In the genomic region with DNA sequence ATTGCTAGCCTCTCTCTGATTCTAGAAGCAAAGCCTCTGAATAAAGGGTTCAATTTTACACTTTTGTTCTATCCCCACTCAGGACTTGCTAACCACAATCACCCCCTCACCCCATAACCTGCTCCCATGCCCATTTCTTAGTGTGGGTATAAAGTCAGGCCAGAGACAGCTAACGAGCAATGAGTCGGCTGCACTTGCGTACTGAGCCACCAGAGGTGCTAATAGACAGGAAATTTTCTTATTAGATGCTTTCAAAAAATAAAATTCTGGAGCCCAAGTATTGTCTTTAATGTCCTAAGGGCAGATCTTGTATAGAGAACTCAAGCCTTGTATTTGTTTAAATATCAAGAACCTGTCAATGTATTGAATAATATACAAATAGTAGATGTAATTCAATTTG, we compare ENCODE assay signal across 1 cellular context.
TF ChIP-seq lines count a peak whose summit lies in the region.

No MANE protein-coding gene starts in this region.

TF ChIP-seq in GM23338, 12 proteins besides CTCF, POLR2A, EP300 and RAD21 (continued from another document):
- TF ChIP-seq, protein P1, sequence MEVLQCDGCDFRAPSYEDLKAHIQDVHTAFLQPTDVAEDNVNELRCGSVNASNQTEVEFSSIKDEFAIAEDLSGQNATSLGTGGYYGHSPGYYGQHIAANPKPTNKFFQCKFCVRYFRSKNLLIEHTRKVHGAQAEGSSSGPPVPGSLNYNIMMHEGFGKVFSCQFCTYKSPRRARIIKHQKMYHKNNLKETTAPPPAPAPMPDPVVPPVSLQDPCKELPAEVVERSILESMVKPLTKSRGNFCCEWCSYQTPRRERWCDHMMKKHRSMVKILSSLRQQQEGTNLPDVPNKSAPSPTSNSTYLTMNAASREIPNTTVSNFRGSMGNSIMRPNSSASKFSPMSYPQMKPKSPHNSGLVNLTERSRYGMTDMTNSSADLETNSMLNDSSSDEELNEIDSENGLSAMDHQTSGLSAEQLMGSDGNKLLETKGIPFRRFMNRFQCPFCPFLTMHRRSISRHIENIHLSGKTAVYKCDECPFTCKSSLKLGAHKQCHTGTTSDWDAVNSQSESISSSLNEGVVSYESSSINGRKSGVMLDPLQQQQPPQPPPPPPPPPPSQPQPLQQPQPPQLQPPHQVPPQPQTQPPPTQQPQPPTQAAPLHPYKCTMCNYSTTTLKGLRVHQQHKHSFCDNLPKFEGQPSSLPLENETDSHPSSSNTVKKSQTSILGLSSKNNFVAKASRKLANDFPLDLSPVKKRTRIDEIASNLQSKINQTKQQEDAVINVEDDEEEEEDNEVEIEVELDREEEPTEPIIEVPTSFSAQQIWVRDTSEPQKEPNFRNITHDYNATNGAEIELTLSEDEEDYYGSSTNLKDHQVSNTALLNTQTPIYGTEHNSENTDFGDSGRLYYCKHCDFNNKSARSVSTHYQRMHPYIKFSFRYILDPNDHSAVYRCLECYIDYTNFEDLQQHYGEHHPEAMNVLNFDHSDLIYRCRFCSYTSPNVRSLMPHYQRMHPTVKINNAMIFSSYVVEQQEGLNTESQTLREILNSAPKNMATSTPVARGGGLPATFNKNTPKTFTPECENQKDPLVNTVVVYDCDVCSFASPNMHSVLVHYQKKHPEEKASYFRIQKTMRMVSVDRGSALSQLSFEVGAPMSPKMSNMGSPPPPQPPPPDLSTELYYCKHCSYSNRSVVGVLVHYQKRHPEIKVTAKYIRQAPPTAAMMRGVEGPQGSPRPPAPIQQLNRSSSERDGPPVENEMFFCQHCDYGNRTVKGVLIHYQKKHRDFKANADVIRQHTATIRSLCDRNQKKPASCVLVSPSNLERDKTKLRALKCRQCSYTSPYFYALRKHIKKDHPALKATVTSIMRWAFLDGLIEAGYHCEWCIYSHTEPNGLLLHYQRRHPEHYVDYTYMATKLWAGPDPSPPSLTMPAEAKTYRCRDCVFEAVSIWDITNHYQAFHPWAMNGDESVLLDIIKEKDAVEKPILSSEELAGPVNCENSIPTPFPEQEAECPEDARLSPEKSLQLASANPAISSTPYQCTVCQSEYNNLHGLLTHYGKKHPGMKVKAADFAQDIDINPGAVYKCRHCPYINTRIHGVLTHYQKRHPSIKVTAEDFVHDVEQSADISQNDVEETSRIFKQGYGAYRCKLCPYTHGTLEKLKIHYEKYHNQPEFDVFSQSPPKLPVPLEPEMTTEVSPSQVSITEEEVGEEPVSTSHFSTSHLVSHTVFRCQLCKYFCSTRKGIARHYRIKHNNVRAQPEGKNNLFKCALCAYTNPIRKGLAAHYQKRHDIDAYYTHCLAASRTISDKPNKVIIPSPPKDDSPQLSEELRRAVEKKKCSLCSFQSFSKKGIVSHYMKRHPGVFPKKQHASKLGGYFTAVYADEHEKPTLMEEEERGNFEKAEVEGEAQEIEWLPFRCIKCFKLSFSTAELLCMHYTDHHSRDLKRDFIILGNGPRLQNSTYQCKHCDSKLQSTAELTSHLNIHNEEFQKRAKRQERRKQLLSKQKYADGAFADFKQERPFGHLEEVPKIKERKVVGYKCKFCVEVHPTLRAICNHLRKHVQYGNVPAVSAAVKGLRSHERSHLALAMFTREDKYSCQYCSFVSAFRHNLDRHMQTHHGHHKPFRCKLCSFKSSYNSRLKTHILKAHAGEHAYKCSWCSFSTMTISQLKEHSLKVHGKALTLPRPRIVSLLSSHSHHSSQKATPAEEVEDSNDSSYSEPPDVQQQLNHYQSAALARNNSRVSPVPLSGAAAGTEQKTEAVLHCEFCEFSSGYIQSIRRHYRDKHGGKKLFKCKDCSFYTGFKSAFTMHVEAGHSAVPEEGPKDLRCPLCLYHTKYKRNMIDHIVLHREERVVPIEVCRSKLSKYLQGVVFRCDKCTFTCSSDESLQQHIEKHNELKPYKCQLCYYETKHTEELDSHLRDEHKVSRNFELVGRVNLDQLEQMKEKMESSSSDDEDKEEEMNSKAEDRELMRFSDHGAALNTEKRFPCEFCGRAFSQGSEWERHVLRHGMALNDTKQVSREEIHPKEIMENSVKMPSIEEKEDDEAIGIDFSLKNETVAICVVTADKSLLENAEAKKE (CRISPR knock-in tag; IDR thresholded peaks at IDR 0.05): no peak
- TF ChIP-seq EZH2phosphoT487 (IDR thresholded peaks at IDR 0.05; ENCODE audit: unreplicated experiment): no peak
